ENCODE assay signal across 8 cellular contexts in genomic region chr15:34491488-34491887, GRCh38. TPM values are rescaled to one million over a fixed set of nuclear protein-coding genes. Genes with fewer than 3 reads are reported as not detected.
DNase-seq lines count a peak whose midpoint lies in the region; ATAC-seq, FAIRE-seq and TF ChIP-seq lines count a peak whose summit lies in the region.
"Not testable (repeated sequence)": the region's sequence is repeated elsewhere in the genome, so short reads cannot be mapped to it uniquely, and the experiment has no call there.

No MANE protein-coding gene starts in this region.

- CTCF ChIA-PET in A549 (lab: Yijun Ruan, JAX) = interaction anchor here (1.2 kb wide), 1 partner anchor 24 kb away, joined by 4 read pairs; no protein-coding TSS in a partner anchor
- CTCF ChIA-PET in HEK293 (lab: Yijun Ruan, JAX); K562 (lab: Yijun Ruan, JAX; ENCODE audit: low intra/inter-chr PET ratio); H1 (lab: Charles Lee; ENCODE audit: partially characterized antibody); HepG2 (lab: Yijun Ruan, JAX; ENCODE audit: low intra/inter-chr PET ratio, low total read pairs): not testable (repeated sequence)

- not testable (repeated sequence) for H3K4me3 Mint-ChIP-seq in T-helper 2 cell treated with Interferon-gamma antibody and Interleukin-4, amounts not matched to agents 5 μg/mL and 100 μg/mL, for 36 hours
- H3K4me3 Mint-ChIP-seq in neural progenitor cell = peak overlapping the region; percentile 33

- not testable (repeated sequence) for H3K4me1 Mint-ChIP-seq in T-helper 2 cell treated with Interferon-gamma antibody and Interleukin-4, amounts not matched to agents 5 μg/mL and 100 μg/mL, for 36 hours (ENCODE audit: low read depth); neural progenitor cell

- peaks cover 74% of the 10 kb centered on the region for H3K27me3 Mint-ChIP-seq in T-helper 2 cell treated with Interferon-gamma antibody and Interleukin-4, amounts not matched to agents 5 μg/mL and 100 μg/mL, for 36 hours (ENCODE audit: low read depth)
- peaks cover 49% of the 10 kb centered on the region for H3K27me3 Mint-ChIP-seq in neural progenitor cell (ENCODE audit: insufficient read depth, low read depth)

- H4K20me1 ChIP-seq in K562 (replicated peaks; ENCODE audit: control insufficient read depth, insufficient read depth, low read length); H1 (replicated peaks in 1 of 2; ENCODE audit: control insufficient read depth in 1 of 2, insufficient read depth in 2 of 2, low read length in 2 of 2); HepG2 (ENCODE audit: insufficient read depth, low read length); neural progenitor cell (ENCODE audit: low read depth): not testable (repeated sequence)

- H3F3A ChIP-seq in neural progenitor cell (ENCODE audit: low read depth) = peaks cover 11% of the 10 kb centered on the region

- TF ChIP-seq CTCF in A549 (IDR thresholded peaks at IDR 0.05); HEK293 (tag by site-specific recombination; IDR thresholded peaks at IDR 0.05); K562 (IDR thresholded peaks at IDR 0.05 in 2 of 3, conservative IDR thresholded peaks at IDR 0.05 in 1 of 3; ENCODE audit: insufficient read depth in 2 of 3, low read depth in 1 of 3, low read length in 3 of 3); H1 (IDR thresholded peaks at IDR 0.05; ENCODE audit: control extremely low read depth in 1 of 3, insufficient read depth in 1 of 3, low read depth in 1 of 3, low read length in 3 of 3); HepG2 (CRISPR knock-in tag; IDR thresholded peaks at IDR 0.05); neural progenitor cell (IDR thresholded peaks at IDR 0.05): not testable (repeated sequence)

- peak; percentile 28 for FAIRE-seq in A549 (lab: Jason Lieb, UNC)
- FAIRE-seq in K562 (lab: Jason Lieb, UNC); H1 (lab: Jason Lieb, UNC); HepG2 (lab: Jason Lieb, UNC): not testable (repeated sequence)

- H3K9ac ChIP-seq in K562 (ENCODE audit: insufficient read depth in 1 of 2, low read depth in 2 of 2, low read length in 2 of 2); H1 (replicated peaks in 1 of 4; ENCODE audit: extremely low read depth in 1 of 4, low read depth in 3 of 4, low read length in 3 of 4); HepG2 (ENCODE audit: insufficient read depth, low read depth, low read length); neural progenitor cell: not testable (repeated sequence)

- not testable (repeated sequence) for H2BK12ac ChIP-seq in H1 (ENCODE audit: low read depth, low read length)

- not testable (repeated sequence) for H3K4ac ChIP-seq in H1 (replicated peaks; ENCODE audit: insufficient read length, low read depth, low read length)

- WGBS in A549 (ENCODE audit: missing lambda C conversion rate) = 93% methylated on average over 1 of the region's 1 CpG
- 78% methylated on average over 1 of the region's 1 CpG for WGBS in K562 (ENCODE audit: insufficient coverage, low coverage, missing lambda C conversion rate)
- WGBS in H1 (ENCODE audit: extremely low coverage in 1 of 2, insufficient coverage in 1 of 2, insufficient read length in 1 of 2, insufficient replicate concordance in 2 of 2, low coverage in 1 of 2, low lambda C conversion rate in 2 of 2, missing lambda C conversion rate in 1 of 2), 2 experiments = 82% methylated on average over 1 of the region's 1 CpG; no CpG with 5 or more reads in 1 of the 2 experiments
- WGBS in HepG2 (ENCODE audit: low lambda C conversion rate) = 88% methylated on average over 1 of the region's 1 CpG

- H2BK15ac ChIP-seq in H1 (ENCODE audit: low read length) = not testable (repeated sequence)

- not testable (repeated sequence) for H3K79me1 ChIP-seq in H1 (ENCODE audit: low read depth, low read length)

- not testable (repeated sequence) for BruUV-seq in K562 (replicated peaks; lab: Mats Ljungman, UMichigan); HepG2 (replicated peaks; lab: Mats Ljungman, UMichigan)

- not testable (repeated sequence) for DNase-seq in A549 (ENCODE audit: low read depth in 1 of 2, low spot score in 1 of 2); T-helper 2 cell treated with Interferon-gamma antibody and Interleukin-4, amounts not matched to agents 5 μg/mL and 100 μg/mL, for 36 hours (ENCODE audit: low spot score); K562 (ENCODE audit: extremely low read depth in 1 of 4, low spot score in 3 of 4); H1 (ENCODE audit: low read depth in 1 of 2, low spot score in 2 of 2); HepG2 (ENCODE audit: low spot score); neural progenitor cell (ENCODE audit: low spot score)

- H3K27ac ChIP-seq in A549; HEK293 (ENCODE audit: extremely low read depth, low read depth, low read length); K562 (ENCODE audit: extremely low read depth, low read depth, low read length); H1 (ENCODE audit: low read depth, low read length); HepG2 (ENCODE audit: extremely low read length, insufficient read depth, low read length); neural progenitor cell: not testable (repeated sequence)

- not testable (repeated sequence) for H3K4me3 ChIP-seq in A549; HEK293 (ENCODE audit: low read depth, low read length); K562; H1 (ENCODE audit: extremely low read depth in 1 of 4, insufficient read depth in 2 of 4, low read depth in 3 of 4, low read length in 4 of 4); HepG2 (replicated peaks in 1 of 3; ENCODE audit: insufficient read depth in 1 of 3, low read depth in 2 of 3, low read length in 3 of 3); neural progenitor cell

- not testable (repeated sequence) for TF ChIP-seq EP300 in A549 (IDR thresholded peaks at IDR 0.05); K562 (IDR thresholded peaks at IDR 0.05; ENCODE audit: low read length); H1 (IDR thresholded peaks at IDR 0.05; ENCODE audit: borderline replicate concordance in 1 of 2, low read depth in 2 of 2, low read length in 2 of 2); HepG2 (IDR thresholded peaks at IDR 0.05; ENCODE audit: low read depth in 2 of 2, low read length in 2 of 2); HepG2 (CRISPR knock-in tag; IDR thresholded peaks at IDR 0.05; ENCODE audit: borderline replicate concordance)

- H4K91ac ChIP-seq in H1 (replicated peaks; ENCODE audit: insufficient read length, low read length) = not testable (repeated sequence)

- H4K8ac ChIP-seq in H1 (ENCODE audit: extremely low read depth, insufficient read depth, low read length) = not testable (repeated sequence)

- H3K79me2 ChIP-seq in K562 (ENCODE audit: control insufficient read depth, insufficient read depth, low read length); H1 (ENCODE audit: control insufficient read depth in 1 of 2, insufficient read depth in 2 of 2, low read length in 2 of 2); HepG2 (ENCODE audit: insufficient read depth, low read length); neural progenitor cell (ENCODE audit: low read depth): not testable (repeated sequence)

- H3K27ac Mint-ChIP-seq in T-helper 2 cell treated with Interferon-gamma antibody and Interleukin-4, amounts not matched to agents 5 μg/mL and 100 μg/mL, for 36 hours = peak overlapping the region; percentile 12
- not testable (repeated sequence) for H3K27ac Mint-ChIP-seq in neural progenitor cell

- TF ChIP-seq RAD21 in A549 (conservative IDR thresholded peaks at IDR 0.05 in 1 of 2, IDR thresholded peaks at IDR 0.05 in 1 of 2); K562 (CRISPR knock-in tag; conservative IDR thresholded peaks at IDR 0.05 in 1 of 2, IDR thresholded peaks at IDR 0.05 in 1 of 2); H1 (IDR thresholded peaks at IDR 0.05 in 1 of 2, conservative IDR thresholded peaks at IDR 0.05 in 1 of 2; ENCODE audit: low read depth in 2 of 2, low read length in 2 of 2); HepG2 (CRISPR knock-in tag; IDR thresholded peaks at IDR 0.05): not testable (repeated sequence)

- in situ Hi-C loops in K562 (cut with MboI); HepG2 (cut with HindIII; ENCODE audit: extremely low pct_ligation_motif_present, low pct_unique_long_range_greater_than_20kb): not testable (repeated sequence)

- not testable (repeated sequence) for H3K23me2 ChIP-seq in H1 (ENCODE audit: low read depth, low read length)

- H3K27me3 ChIP-seq in K562 (ENCODE audit: control insufficient read depth in 2 of 2, insufficient read depth in 2 of 2, low read length in 2 of 2); HepG2 (ENCODE audit: control insufficient read depth in 1 of 2, insufficient read depth in 2 of 2, low read length in 2 of 2): not testable (repeated sequence)
- H3K27me3 ChIP-seq in H1 (replicated peaks in 1 of 4; ENCODE audit: control insufficient read depth in 3 of 4, extremely low read depth in 1 of 4, insufficient read depth in 3 of 4, low read length in 3 of 4) (peaks cover 22 to 47% (median 35%) of the 10 kb centered on the region in 4 experiments), neural progenitor cell (peaks cover 73% of the 10 kb centered on the region)

- H3K23ac ChIP-seq in H1 (ENCODE audit: insufficient read length) = not testable (repeated sequence)

- not testable (repeated sequence) for H2BK20ac ChIP-seq in H1 (ENCODE audit: low read length)

- POLR2A ChIA-PET in A549 (lab: Yijun Ruan, JAX); HEK293 (lab: Yijun Ruan, JAX); H1 (lab: Charles Lee; ENCODE audit: partially characterized antibody); HepG2 (lab: Yijun Ruan, JAX): not testable (repeated sequence)
- POLR2A ChIA-PET in K562 (lab: Yijun Ruan, JAX) = interaction anchor here (1.5 kb wide), 1 partner anchor 11 kb away, joined by 4 read pairs; no protein-coding TSS in a partner anchor

- H3K36me3 Mint-ChIP-seq in T-helper 2 cell treated with Interferon-gamma antibody and Interleukin-4, amounts not matched to agents 5 μg/mL and 100 μg/mL, for 36 hours (ENCODE audit: low read depth); neural progenitor cell: not testable (repeated sequence)

- H2AK5ac ChIP-seq in H1 (ENCODE audit: low read depth, low read length) = not testable (repeated sequence)

- H4K5ac ChIP-seq in H1 (ENCODE audit: insufficient read length, low read depth, low read length) = not testable (repeated sequence)

- not testable (repeated sequence) for H3K9me1 ChIP-seq in K562 (ENCODE audit: control insufficient read depth, insufficient read depth, low read length)

- not testable (repeated sequence) for H3K56ac ChIP-seq in H1 (replicated peaks; ENCODE audit: insufficient read length, low read depth, low read length)

- H3K14ac ChIP-seq in H1 (ENCODE audit: insufficient read length) = not testable (repeated sequence)

- not testable (repeated sequence) for H3K36me3 ChIP-seq in HEK293 (ENCODE audit: control insufficient read depth in 2 of 2, insufficient read depth in 1 of 2, low read length in 2 of 2); K562 (ENCODE audit: control insufficient read depth, insufficient read depth, low read length); H1 (ENCODE audit: control insufficient read depth in 2 of 4, insufficient read depth in 4 of 4, low read length in 3 of 4); HepG2 (replicated peaks in 1 of 2; ENCODE audit: control insufficient read depth in 1 of 2, insufficient read depth in 2 of 2, low read length in 2 of 2); neural progenitor cell

- H3K9me3 Mint-ChIP-seq in T-helper 2 cell treated with Interferon-gamma antibody and Interleukin-4, amounts not matched to agents 5 μg/mL and 100 μg/mL, for 36 hours = peaks cover 13% of the 10 kb centered on the region
- peaks cover 16% of the 10 kb centered on the region for H3K9me3 Mint-ChIP-seq in neural progenitor cell

- H3K4me2 ChIP-seq in A549; K562 (ENCODE audit: insufficient read depth, low read length); H1 (ENCODE audit: insufficient read depth in 1 of 2, low read depth in 2 of 2, low read length in 2 of 2); HepG2 (ENCODE audit: low read depth, low read length); neural progenitor cell: not testable (repeated sequence)

- not testable (repeated sequence) for H2BK5ac ChIP-seq in H1 (ENCODE audit: low read depth, low read length)

- not testable (repeated sequence) for H3K9me3 ChIP-seq in A549; HEK293 (ENCODE audit: control insufficient read depth, insufficient read depth, low read depth, low read length); K562 (replicated peaks; ENCODE audit: control insufficient read depth, insufficient read depth, low read depth, low read length); H1 (ENCODE audit: insufficient read depth in 2 of 2, low read depth in 1 of 2, low read length in 1 of 2); HepG2 (ENCODE audit: low read length); neural progenitor cell (ENCODE audit: low read depth)

- H3K4me1 ChIP-seq in A549; HEK293 (ENCODE audit: control insufficient read depth, insufficient read depth, low read length); K562 (replicated peaks in 1 of 2; ENCODE audit: control insufficient read depth in 2 of 2, insufficient read depth in 2 of 2, low read length in 2 of 2); H1 (replicated peaks in 1 of 4; ENCODE audit: control insufficient read depth in 3 of 4, insufficient read depth in 4 of 4, low read length in 3 of 4); HepG2 (ENCODE audit: insufficient read depth, low read length); neural progenitor cell: not testable (repeated sequence)

- H2BK120ac ChIP-seq in H1 (replicated peaks; ENCODE audit: low read depth, low read length) = not testable (repeated sequence)

- intact Hi-C loops in K562 (cut with micrococcal nuclease); HepG2 (cut with micrococcal nuclease; ENCODE audit: unreplicated experiment): not testable (repeated sequence)

- TF ChIP-seq POLR2A in A549 (IDR thresholded peaks at IDR 0.05; ENCODE audit: low read length); K562 (conservative IDR thresholded peaks at IDR 0.05); H1 (IDR thresholded peaks at IDR 0.05; ENCODE audit: control extremely low read depth in 1 of 2, low read depth in 2 of 2, low read length in 2 of 2); HepG2 (IDR thresholded peaks at IDR 0.05; ENCODE audit: insufficient read depth in 1 of 2, low read depth in 2 of 2, low read length in 2 of 2): not testable (repeated sequence)

- H3K18ac ChIP-seq in H1 (ENCODE audit: extremely low read depth, low read length) = not testable (repeated sequence)

- ATAC-seq in A549, SK-N-SH treated with all-trans-retinoic acid at 6 μM for 48 hours, K562, HepG2: not testable (repeated sequence)

- H2AFZ ChIP-seq in K562 (ENCODE audit: low read depth, low read length); H1 (ENCODE audit: low read length); HepG2 (ENCODE audit: low read length); neural progenitor cell (replicated peaks): not testable (repeated sequence)

RNA-seq across cellular contexts. Expression of gene GOLGA8A, which starts 53.9 kb away (rescaled TPM):
- 15.6 and 16.4 TPM in 2 replicates for polyA plus RNA-seq in A549 (2011; rRNA removed)
- 4.5 and 4.7 TPM in 2 replicates for polyA plus RNA-seq in A549 (2012; cell fraction: cytosol; rRNA removed)
- polyA plus RNA-seq in A549 (2012; cell fraction: nucleus; rRNA removed) = 39.1 and 43.9 TPM in 2 replicates
- 11.7 to 13.9 TPM (median 12.6 TPM) in 3 replicates for polyA plus RNA-seq in A549 (2017; fragmentation: RNase III; extraction: RNeasy Plus Mini Kit Qiagen cat#74134 plus additional on column Dnase treatment)
- polyA minus RNA-seq in A549 (2011; rRNA and poly(A)+ RNA removed) = 4.5 and 4.6 TPM in 2 replicates
- 252 and 601 TPM in 2 replicates for total RNA-seq in K562 (2011; cell fraction: chromatin; rRNA removed; ENCODE audit: low replicate concordance)
- 93.6 and 128 TPM in 2 replicates for total RNA-seq in K562 (2011; cell fraction: nucleolus; rRNA removed)
- 217 and 228 TPM in 2 replicates for total RNA-seq in K562 (2011; cell fraction: nucleoplasm; rRNA removed)
- 34.6 and 35.3 TPM in 2 replicates for total RNA-seq in K562 (2014; rRNA removed)
- 55.9 and 56.3 TPM in 2 replicates for total RNA-seq in K562 (2014; rRNA removed; fragmentation: Illumina TruSeq; extraction: Trizol)
- 48.3 and 52.6 TPM in 2 replicates for total RNA-seq in K562 (2015; rRNA removed; fragmentation: Illumina TruSeq; extraction: Trizol)
- 77.0 and 86.3 TPM in 2 replicates for total RNA-seq in K562 (2021)
- 98.9 and 99.2 TPM in 2 replicates for polyA plus RNA-seq in K562 (2011; rRNA removed)
- 6.2 and 17.2 TPM in 2 replicates for polyA plus RNA-seq in K562 (2011; cell fraction: cytosol; rRNA removed)
- 364 and 408 TPM in 2 replicates for polyA plus RNA-seq in K562 (2011; cell fraction: nucleus; rRNA removed)
- polyA plus RNA-seq in K562 (2012) = 77.0 and 141 TPM in 2 replicates
- 65.7 and 82.7 TPM in 2 replicates for polyA plus RNA-seq in K562 (2014; fragmentation: Illumina TruSeq; extraction: Trizol)
- polyA plus RNA-seq in K562 (2014; fragmentation: Nextera tagmentation; extraction: Ambion mirVana) = 10 to 100 TPM; 11.2 to 12.4 TPM
- polyA plus RNA-seq in K562 (2014; rRNA removed) = 144 and 191 TPM in 2 replicates
- polyA minus RNA-seq in K562 (2011; rRNA and poly(A)+ RNA removed) = 17.0 and 17.2 TPM in 2 replicates
- 5.7 and 7.8 TPM in 2 replicates for polyA minus RNA-seq in K562 (2011; cell fraction: cytosol; rRNA and poly(A)+ RNA removed)
- polyA minus RNA-seq in K562 (2011; cell fraction: nucleus; rRNA and poly(A)+ RNA removed) = 45.1 and 69.5 TPM in 2 replicates
- 19.8 and 20.0 TPM in 2 replicates for total RNA-seq in H1 (2021; fragmentation: NEBNext Ultra II Directional; extraction: Animal tissue kit (Norgen Biotek cat#: 25700))
- 5.4 and 5.5 TPM in 2 replicates for polyA plus RNA-seq in H1 (2011; rRNA removed)
- polyA plus RNA-seq in H1 (2011; cell fraction: cytosol; rRNA removed) = 12.0 TPM
- 28.8 TPM for polyA plus RNA-seq in H1 (2011; cell fraction: nucleus; rRNA removed)
- 17.7 to 23.0 TPM (median 20.3 TPM) in 4 replicates for polyA plus RNA-seq in H1 (2012, experiment 1 of 2)
- 2.5 TPM for polyA plus RNA-seq in H1 (2012, experiment 2 of 2)
- 14.2 TPM for polyA plus RNA-seq in H1 (2013, experiment 1 of 2)
- 11.3 TPM for polyA plus RNA-seq in H1 (2013, experiment 2 of 2)
- polyA minus RNA-seq in H1 (2011; rRNA and poly(A)+ RNA removed) = 4.7 and 6.3 TPM in 2 replicates
- 4.5 TPM for polyA minus RNA-seq in H1 (2011; cell fraction: cytosol; rRNA and poly(A)+ RNA removed)
- polyA minus RNA-seq in H1 (2011; cell fraction: nucleus; rRNA and poly(A)+ RNA removed) = 8.9 TPM
- total RNA-seq in HepG2 (2016; rRNA removed; fragmentation: Illumina TruSeq; extraction: Trizol) = 1.6 and 17.1 TPM in 2 replicates
- total RNA-seq in HepG2 (2016; cell fraction: cytosol; rRNA removed; fragmentation: Illumina TruSeq; extraction: Trizol; ENCODE audit: low read depth) = 3.1 and 4.3 TPM in 2 replicates
- total RNA-seq in HepG2 (2016; cell fraction: insoluble cytoplasmic fraction; rRNA removed; fragmentation: Illumina TruSeq; extraction: Trizol) = 2.1 and 14.5 TPM in 2 replicates
- total RNA-seq in HepG2 (2016; cell fraction: membrane; rRNA removed; fragmentation: Illumina TruSeq; extraction: Trizol) = 1.4 and 1.5 TPM in 2 replicates
- total RNA-seq in HepG2 (2016; cell fraction: nucleus; rRNA removed; fragmentation: Illumina TruSeq; extraction: Trizol) = 25.3 and 27.2 TPM in 2 replicates
- 43.7 and 47.8 TPM in 2 replicates for polyA plus RNA-seq in HepG2 (2011; rRNA removed)
- polyA plus RNA-seq in HepG2 (2011; cell fraction: cytosol; rRNA removed) = 2.5 and 3.4 TPM in 2 replicates
- 253 and 302 TPM in 2 replicates for polyA plus RNA-seq in HepG2 (2011; cell fraction: nucleus; rRNA removed)
- 59.0 and 63.8 TPM in 2 replicates for polyA plus RNA-seq in HepG2 (2012)
- 0.15 and 0.26 TPM in 2 replicates for polyA plus RNA-seq in HepG2 (2016; cell fraction: cytosol; fragmentation: Illumina TruSeq; extraction: Trizol; ENCODE audit: low read depth)
- polyA plus RNA-seq in HepG2 (2016; cell fraction: insoluble cytoplasmic fraction; fragmentation: Illumina TruSeq; extraction: Trizol; ENCODE audit: low read depth) = 1.8 and 2.0 TPM in 2 replicates
- 0.35 and 0.44 TPM in 2 replicates for polyA plus RNA-seq in HepG2 (2016; cell fraction: membrane; fragmentation: Illumina TruSeq; extraction: Trizol; ENCODE audit: low read depth)
- polyA plus RNA-seq in HepG2 (2016; cell fraction: nucleus; fragmentation: Illumina TruSeq; extraction: Trizol; ENCODE audit: insufficient read depth, low read depth) = 158 and 176 TPM in 2 replicates
- 5.2 and 7.9 TPM in 2 replicates for polyA minus RNA-seq in HepG2 (2011; rRNA and poly(A)+ RNA removed; ENCODE audit: low replicate concordance)
- 2.3 and 2.6 TPM in 2 replicates for polyA minus RNA-seq in HepG2 (2011; cell fraction: cytosol; rRNA and poly(A)+ RNA removed)
- polyA minus RNA-seq in HepG2 (2011; cell fraction: nucleus; rRNA and poly(A)+ RNA removed) = 58.6 and 68.8 TPM in 2 replicates
- 79.7 and 97.4 TPM in 2 replicates for total RNA-seq in neural progenitor cell (ENCODE audit: low replicate concordance)
